8 cellular contexts compared by ENCODE assay signal in the genomic region with DNA sequence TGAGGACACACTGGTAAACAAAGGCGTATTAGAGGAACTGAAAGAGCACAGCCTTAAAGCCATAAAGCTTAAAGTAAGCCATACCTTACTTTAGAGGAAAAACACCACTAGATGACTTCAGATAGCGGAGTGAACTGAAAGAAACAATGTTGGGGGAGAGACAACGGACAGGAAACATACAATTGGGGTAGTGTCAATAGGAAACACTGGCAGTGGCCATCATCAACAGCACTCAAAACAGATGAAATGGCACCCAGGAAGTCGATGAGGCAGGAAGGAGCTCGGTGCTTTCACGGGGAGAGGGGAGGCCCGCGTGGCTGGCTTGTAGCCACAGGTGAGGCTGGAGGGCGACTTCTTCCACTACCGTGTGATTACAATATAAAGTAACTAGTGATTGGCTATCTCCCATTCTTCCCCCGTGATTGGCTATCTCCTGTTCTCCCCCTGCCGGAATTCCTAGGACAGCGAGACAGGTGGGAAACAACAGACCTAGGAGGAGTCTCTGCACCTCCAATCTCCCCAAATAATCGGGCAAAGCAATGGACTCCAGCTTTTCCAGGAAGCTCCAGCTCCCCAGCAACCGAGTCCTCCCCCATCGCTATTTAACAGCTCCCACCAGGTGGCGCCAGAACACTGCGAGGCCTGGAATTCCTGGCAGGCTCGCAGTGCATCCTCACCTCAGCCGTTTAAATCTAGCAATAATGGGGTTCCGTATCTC. TPM values are rescaled to one million over a fixed set of nuclear protein-coding genes. Genes with fewer than 3 reads are reported as not detected.
DNase-seq lines count a peak whose midpoint lies in the region; ATAC-seq, FAIRE-seq and TF ChIP-seq lines count a peak whose summit lies in the region.

No MANE protein-coding gene starts in this region.

- H3K36me3 Mint-ChIP-seq in activated B cell treated with CpG ODN at 0.5 μM for 24 hours (ENCODE audit: low read depth), result no peaks in the 10 kb centered on the region

- CTCF ChIA-PET in activated B cell treated with CpG ODN at 0.5 μM for 24 hours (lab: Charles Lee), result interaction anchor here (0.7 to 2.1 kb wide), 12 partner anchors 8 to 507 kb away, joined by 3 to 4 read pairs (median 3); no protein-coding TSS in a partner anchor

- H3K4me1 Mint-ChIP-seq in activated B cell treated with CpG ODN at 0.5 μM for 24 hours, result peaks cover 28% of the 10 kb centered on the region

- H3K9ac ChIP-seq in kidney (ENCODE audit: low read length in 2 of 2), result no peak overlapping the region

- peaks cover 0 to 3% of the 10 kb centered on the region in 2 donors for H3K4me1 ChIP-seq in kidney (ENCODE audit: control insufficient read depth in 1 of 2, insufficient read depth in 1 of 2, low read depth in 1 of 2, low read length in 2 of 2)

- H3K27ac Mint-ChIP-seq in activated B cell treated with CpG ODN at 0.5 μM for 24 hours, result peak overlapping the region; percentile 68

- no peaks in the 10 kb centered on the region for H3K27me3 Mint-ChIP-seq in activated B cell treated with CpG ODN at 0.5 μM for 24 hours

- intact Hi-C loops in activated B cell treated with CpG ODN at 0.5 μM for 24 hours (cut with micrococcal nuclease), result loop anchor here (1.0 to 5.0 kb wide), 3 partner anchors 16 to 507 kb away; no protein-coding TSS in a partner anchor
- intact Hi-C loops in kidney (cut with DNase I), result no loop called here

- H3K4me3 ChIP-seq in kidney (ENCODE audit: low read length in 2 of 2), result peak overlapping the region; percentile 57 to 70

- peak overlapping the region; percentile 82 for H3K4me3 Mint-ChIP-seq in activated B cell treated with CpG ODN at 0.5 μM for 24 hours

- no peaks in the 10 kb centered on the region for H3K36me3 ChIP-seq in kidney (ENCODE audit: control insufficient read depth in 1 of 2, insufficient read depth in 2 of 2, low read length in 2 of 2)

- FAIRE-seq in kidney (lab: Jason Lieb, UNC), result no peak

- H3K9me3 ChIP-seq in kidney (ENCODE audit: control insufficient read depth in 1 of 2, low read length in 2 of 2), result no peaks in the 10 kb centered on the region

- no peaks in the 10 kb centered on the region for H3K9me3 Mint-ChIP-seq in activated B cell treated with CpG ODN at 0.5 μM for 24 hours

- POLR2A ChIA-PET in activated B cell treated with CpG ODN at 0.5 μM for 24 hours (lab: Charles Lee), result interaction anchor here (0.6 kb wide), 1 partner anchor 22 kb away, joined by 8 read pairs; no protein-coding TSS in a partner anchor

- TF ChIP-seq CTCF in activated B cell treated with CpG ODN at 0.5 μM for 24 hours (IDR thresholded peaks at IDR 0.05) (peak; percentile 19), kidney (IDR thresholded peaks at IDR 0.05; ENCODE audit: borderline replicate concordance, extremely low read depth, insufficient read depth) (peak; percentile 83)

- DNase-seq in activated gamma-delta T cell treated with Interleukin-2 at 50 U/mL for 16 hours (peak; percentile 40), activated gamma-delta T cell (lab: John Stamatoyannopoulos, UW) (no peak), NCI-H2171 (lab: John Stamatoyannopoulos, UW) (peak; percentile 64), activated B cell treated with CpG ODN at 0.5 μM for 24 hours (peak; percentile 49), kidney (peak; percentile 79)
- DNase-seq in central memory CD4-positive, alpha-beta T cell, result peak; percentile 45
- DNase-seq in stimulated activated CD4-positive, alpha-beta T cell treated with anti-CD3 and anti-CD28 coated beads, Interleukin-1b, Interleukin-23, amount 100 ng/mL, for 48 hours, result peak; percentile 67

- ATAC-seq in HG03045 (IDR thresholded peaks at IDR 0.05; ENCODE audit: unreplicated experiment), result peak; percentile 78
- ATAC-seq in activated B cell treated with CpG ODN at 0.5 μM for 24 hours (ENCODE audit: low read depth), result peak; percentile 81

- no peak overlapping the region for H3K27ac ChIP-seq in kidney (ENCODE audit: low read depth in 2 of 2, low read length in 2 of 2)

RNA-seq across cellular contexts. Expression of a gene that starts 2.4 kb away (rescaled TPM):
- total RNA-seq in activated B cell treated with CpG ODN at 0.5 μM for 24 hours (not detected in 2 replicates), kidney (not detected)
- polyA plus RNA-seq in kidney (ENCODE audit: insufficient read depth, low read depth, low replicate concordance), result not detected

RNA-seq across cellular contexts. Expression of a gene that starts 19.7 kb away (rescaled TPM):
- 0.04 and 0.15 TPM in 2 replicates for total RNA-seq in activated B cell treated with CpG ODN at 0.5 μM for 24 hours
- total RNA-seq in kidney, result 3.0 TPM
- 2.9 TPM for polyA plus RNA-seq in kidney (ENCODE audit: insufficient read depth, low read depth, low replicate concordance)

RNA-seq across cellular contexts. Expression of a gene that starts 29.2 kb away (rescaled TPM):
- 0.20 and 0.35 TPM in 2 replicates for total RNA-seq in activated B cell treated with CpG ODN at 0.5 μM for 24 hours
- total RNA-seq in kidney, result 2.9 TPM
- not detected for polyA plus RNA-seq in kidney (ENCODE audit: insufficient read depth, low read depth, low replicate concordance)

RNA-seq across cellular contexts. Expression of a gene that starts 59.8 kb away (rescaled TPM):
- not detected in 2 replicates for total RNA-seq in activated B cell treated with CpG ODN at 0.5 μM for 24 hours
- 0.22 TPM for total RNA-seq in kidney
- polyA plus RNA-seq in kidney (ENCODE audit: insufficient read depth, low read depth, low replicate concordance), result not detected
